1 cellular context compared by ENCODE assay signal in the genomic region with DNA sequence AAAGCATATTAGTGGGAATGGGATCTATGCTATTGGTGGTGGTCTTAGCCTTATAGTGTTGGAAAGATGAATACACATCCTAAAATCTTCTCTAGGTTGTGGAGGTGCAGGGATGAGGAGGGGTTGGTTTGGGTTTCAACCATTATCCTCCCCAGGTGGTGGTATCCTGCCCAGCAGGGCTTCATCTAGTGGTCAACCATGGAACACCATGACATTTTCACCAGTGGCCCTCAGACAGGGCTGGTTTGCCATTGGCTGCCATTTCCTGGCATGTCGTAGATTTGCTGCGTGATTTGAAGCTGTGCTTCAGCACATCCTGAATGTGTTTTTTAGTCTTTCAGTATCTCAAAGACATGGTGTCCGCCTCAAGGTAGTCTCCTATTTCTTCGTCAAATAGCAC.
TF ChIP-seq lines count a peak whose summit lies in the region.

No MANE protein-coding gene starts in this region.

TF ChIP-seq in SK-N-SH treated with all-trans-retinoic acid at 6 μM for 48 hours, 23 proteins besides CTCF, POLR2A, EP300 and RAD21:
- TF ChIP-seq TSHZ2 (CRISPR knock-in tag; IDR thresholded peaks at IDR 0.05) (no peak), POU6F1 (CRISPR knock-in tag; IDR thresholded peaks at IDR 0.05; ENCODE audit: borderline replicate concordance, low read depth) (no peak), ZC3H10 (CRISPR knock-in tag; IDR thresholded peaks at IDR 0.05) (no peak), ESRRG (CRISPR knock-in tag; IDR thresholded peaks at IDR 0.05) (no peak), CREB5 (CRISPR knock-in tag; IDR thresholded peaks at IDR 0.05; ENCODE audit: low read depth) (no peak), TOX (CRISPR knock-in tag; IDR thresholded peaks at IDR 0.05; ENCODE audit: borderline replicate concordance) (no peak), OSR1 (CRISPR knock-in tag; IDR thresholded peaks at IDR 0.05) (no peak), RARB (CRISPR knock-in tag; IDR thresholded peaks at IDR 0.05) (no peak), CSDC2 (CRISPR knock-in tag; IDR thresholded peaks at IDR 0.05) (no peak), ZNF8 (CRISPR knock-in tag; IDR thresholded peaks at IDR 0.05) (no peak), GLIS3 (CRISPR knock-in tag; IDR thresholded peaks at IDR 0.05) (no peak), TCF4 (CRISPR knock-in tag; IDR thresholded peaks at IDR 0.05; ENCODE audit: borderline replicate concordance) (no peak), ARNTL (CRISPR knock-in tag; IDR thresholded peaks at IDR 0.05; ENCODE audit: borderline replicate concordance, low read depth) (no peak), CSRNP3 (CRISPR knock-in tag; IDR thresholded peaks at IDR 0.05) (no peak), SNAI2 (CRISPR knock-in tag; IDR thresholded peaks at IDR 0.05) (no peak), PATZ1 (CRISPR knock-in tag; IDR thresholded peaks at IDR 0.05; ENCODE audit: borderline replicate concordance) (no peak), ZNF70 (CRISPR knock-in tag; IDR thresholded peaks at IDR 0.05) (no peak), BACH2 (CRISPR knock-in tag; IDR thresholded peaks at IDR 0.05; ENCODE audit: borderline replicate concordance) (no peak), ISL1 (CRISPR knock-in tag; IDR thresholded peaks at IDR 0.05) (no peak), PPARA (CRISPR knock-in tag; IDR thresholded peaks at IDR 0.05; ENCODE audit: borderline replicate concordance) (no peak)
